2 cellular contexts compared by ENCODE assay signal in the genomic region with DNA sequence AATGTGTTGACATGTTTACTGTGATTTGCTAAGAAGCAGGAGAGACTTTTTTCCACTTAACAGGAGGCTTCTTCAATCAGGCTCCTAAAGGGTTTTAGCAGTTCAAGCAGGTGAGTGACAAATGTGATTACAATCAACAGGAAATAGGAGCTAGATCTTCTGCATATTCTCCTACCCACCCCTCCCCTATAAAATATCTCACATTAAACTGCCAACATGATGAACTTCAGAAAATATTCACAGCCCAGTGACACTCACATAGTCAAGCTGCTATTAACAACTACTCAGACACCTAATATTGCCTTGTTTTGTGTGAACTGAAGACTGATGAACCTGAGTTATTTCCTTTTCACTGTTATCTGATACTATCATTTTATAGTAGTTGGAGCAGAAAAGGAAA.
TF ChIP-seq lines count a peak whose summit lies in the region.

No MANE protein-coding gene starts in this region.

TF ChIP-seq in IMR-90, 13 proteins besides CTCF, POLR2A, EP300 and RAD21:
- TF ChIP-seq, protein P1, sequence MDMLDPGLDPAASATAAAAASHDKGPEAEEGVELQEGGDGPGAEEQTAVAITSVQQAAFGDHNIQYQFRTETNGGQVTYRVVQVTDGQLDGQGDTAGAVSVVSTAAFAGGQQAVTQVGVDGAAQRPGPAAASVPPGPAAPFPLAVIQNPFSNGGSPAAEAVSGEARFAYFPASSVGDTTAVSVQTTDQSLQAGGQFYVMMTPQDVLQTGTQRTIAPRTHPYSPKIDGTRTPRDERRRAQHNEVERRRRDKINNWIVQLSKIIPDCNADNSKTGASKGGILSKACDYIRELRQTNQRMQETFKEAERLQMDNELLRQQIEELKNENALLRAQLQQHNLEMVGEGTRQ (IDR thresholded peaks at IDR 0.05; ENCODE audit: low read depth, low read length): no peak
- TF ChIP-seq SMC3 (IDR thresholded peaks at IDR 0.05; ENCODE audit: low read depth, low read length): no peak
- TF ChIP-seq MXI1 (IDR thresholded peaks at IDR 0.05; ENCODE audit: borderline replicate concordance, low read depth, low read length): no peak
- no peak for TF ChIP-seq FOS (IDR thresholded peaks at IDR 0.05; ENCODE audit: low read depth, low read length)
- TF ChIP-seq BHLHE40 (IDR thresholded peaks at IDR 0.05; ENCODE audit: low read depth, low read length): no peak
- no peak for TF ChIP-seq MAZ (IDR thresholded peaks at IDR 0.05; ENCODE audit: borderline replicate concordance, low read depth, low read length)
- TF ChIP-seq, protein P2, sequence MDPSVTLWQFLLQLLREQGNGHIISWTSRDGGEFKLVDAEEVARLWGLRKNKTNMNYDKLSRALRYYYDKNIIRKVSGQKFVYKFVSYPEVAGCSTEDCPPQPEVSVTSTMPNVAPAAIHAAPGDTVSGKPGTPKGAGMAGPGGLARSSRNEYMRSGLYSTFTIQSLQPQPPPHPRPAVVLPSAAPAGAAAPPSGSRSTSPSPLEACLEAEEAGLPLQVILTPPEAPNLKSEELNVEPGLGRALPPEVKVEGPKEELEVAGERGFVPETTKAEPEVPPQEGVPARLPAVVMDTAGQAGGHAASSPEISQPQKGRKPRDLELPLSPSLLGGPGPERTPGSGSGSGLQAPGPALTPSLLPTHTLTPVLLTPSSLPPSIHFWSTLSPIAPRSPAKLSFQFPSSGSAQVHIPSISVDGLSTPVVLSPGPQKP (IDR thresholded peaks at IDR 0.05; ENCODE audit: borderline replicate concordance, low read depth, low read length): no peak
- TF ChIP-seq NFE2L2 (IDR thresholded peaks at IDR 0.05; ENCODE audit: low read depth, low read length): no peak
- TF ChIP-seq MAFK (IDR thresholded peaks at IDR 0.05; ENCODE audit: low read depth, low read length): no peak
- TF ChIP-seq CEBPB (IDR thresholded peaks at IDR 0.05; ENCODE audit: low read depth, low read length): no peak
- no peak for TF ChIP-seq RFX5 (IDR thresholded peaks at IDR 0.05; ENCODE audit: low read depth, low read length)
- TF ChIP-seq CHD1 (IDR thresholded peaks at IDR 0.05; ENCODE audit: low read depth, low read length): no peak
- TF ChIP-seq RCOR1 (IDR thresholded peaks at IDR 0.05; ENCODE audit: insufficient replicate concordance, low read length): no peak
TF ChIP-seq in IMR-90: peak in this region for 0.

TF ChIP-seq in K562, 482 proteins besides CTCF, POLR2A, EP300 and RAD21:
- TF ChIP-seq, protein P3, sequence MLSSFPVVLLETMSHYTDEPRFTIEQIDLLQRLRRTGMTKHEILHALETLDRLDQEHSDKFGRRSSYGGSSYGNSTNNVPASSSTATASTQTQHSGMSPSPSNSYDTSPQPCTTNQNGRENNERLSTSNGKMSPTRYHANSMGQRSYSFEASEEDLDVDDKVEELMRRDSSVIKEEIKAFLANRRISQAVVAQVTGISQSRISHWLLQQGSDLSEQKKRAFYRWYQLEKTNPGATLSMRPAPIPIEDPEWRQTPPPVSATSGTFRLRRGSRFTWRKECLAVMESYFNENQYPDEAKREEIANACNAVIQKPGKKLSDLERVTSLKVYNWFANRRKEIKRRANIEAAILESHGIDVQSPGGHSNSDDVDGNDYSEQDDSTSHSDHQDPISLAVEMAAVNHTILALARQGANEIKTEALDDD (IDR thresholded peaks at IDR 0.05): 0 out of 2 replicates have a peak, but pooled peaks have one; percentile 15
- TF ChIP-seq RFX5 (IDR thresholded peaks at IDR 0.05; ENCODE audit: low read depth, low read length): no peak
- TF ChIP-seq, protein P4, sequence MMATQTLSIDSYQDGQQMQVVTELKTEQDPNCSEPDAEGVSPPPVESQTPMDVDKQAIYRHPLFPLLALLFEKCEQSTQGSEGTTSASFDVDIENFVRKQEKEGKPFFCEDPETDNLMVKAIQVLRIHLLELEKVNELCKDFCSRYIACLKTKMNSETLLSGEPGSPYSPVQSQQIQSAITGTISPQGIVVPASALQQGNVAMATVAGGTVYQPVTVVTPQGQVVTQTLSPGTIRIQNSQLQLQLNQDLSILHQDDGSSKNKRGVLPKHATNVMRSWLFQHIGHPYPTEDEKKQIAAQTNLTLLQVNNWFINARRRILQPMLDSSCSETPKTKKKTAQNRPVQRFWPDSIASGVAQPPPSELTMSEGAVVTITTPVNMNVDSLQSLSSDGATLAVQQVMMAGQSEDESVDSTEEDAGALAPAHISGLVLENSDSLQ (IDR thresholded peaks at IDR 0.05): peak; percentile 16; the same call in 1 of the 2 replicates
- TF ChIP-seq CBX1 (IDR thresholded peaks at IDR 0.05; ENCODE audit: low read depth): no peak
- TF ChIP-seq BCOR (IDR thresholded peaks at IDR 0.05): no peak
- no peak for TF ChIP-seq POLR3A (IDR thresholded peaks at IDR 0.05; ENCODE audit: borderline replicate concordance, extremely low read depth, insufficient read depth, insufficient read length)
- 0 out of 2 replicates have a peak, but pooled peaks have one; percentile 23 for TF ChIP-seq DPF2 (IDR thresholded peaks at IDR 0.05)
- peak; percentile 28 for TF ChIP-seq MEIS2 (IDR thresholded peaks at IDR 0.05; ENCODE audit: partially characterized antibody)
